ENCODE assay signal across 17 cellular contexts in the genomic region with DNA sequence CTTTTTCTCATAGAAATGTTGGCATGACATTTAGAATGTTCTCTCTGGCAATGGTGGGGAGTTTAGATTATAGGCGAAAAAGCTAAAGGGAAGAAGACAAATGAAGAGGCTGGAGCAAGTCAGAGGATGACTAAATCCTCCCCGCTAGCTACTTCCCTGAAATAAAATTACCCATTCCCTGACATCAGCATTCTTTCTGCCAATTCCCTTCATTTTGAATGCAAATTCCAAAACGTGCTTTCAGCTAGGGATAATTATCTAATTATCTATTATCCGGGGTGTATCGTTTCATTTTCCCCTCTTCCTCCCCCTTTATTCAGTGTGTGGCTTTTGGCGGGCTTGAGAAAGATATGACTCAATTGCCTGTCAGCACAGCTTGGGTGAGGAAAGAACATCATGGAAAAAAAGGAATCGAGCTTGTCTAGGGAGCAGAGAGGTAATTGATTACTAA.
DNase-seq lines count a peak whose midpoint lies in the region; ATAC-seq and TF ChIP-seq lines count a peak whose summit lies in the region.
"Had no signal": no experiment of that assay in that cellular context is flagged by ENCODE, and none has a peak within 500 bp of the region (broad histone marks: within the 10 kb centered on the region; RNA-seq: fewer than 3 reads in every experiment).

No MANE protein-coding gene starts in this region.

- dilution Hi-C loops in mammary epithelial cell (cut with HindIII; ENCODE audit: low sequenced_read_pairs): no loop called here

- H3K27ac Mint-ChIP-seq in effector memory CD8-positive, alpha-beta T cell: no peak overlapping the region
- no peak overlapping the region for H3K27ac Mint-ChIP-seq in activated naive CD8-positive, alpha-beta T cell treated with anti-CD3 and anti-CD28 coated beads, Interleukin-2, amount 50 U/mL, for 24 hours
- H3K27ac Mint-ChIP-seq: activated CD4-positive, alpha-beta T cell treated with anti-CD3 and anti-CD28 coated beads, Interleukin-2, amount 10 ng/mL, durations not matched to agents 7 days and 5 days; memory B cell had no signal

- H4K8ac ChIP-seq in mesenchymal stem cell (ENCODE audit: low read length): no peak overlapping the region

- H3K27ac ChIP-seq in mammary epithelial cell (ENCODE audit: insufficient read depth, low read depth, low read length): peak overlapping the region; percentile 45
- peak overlapping the region; percentile 86 for H3K27ac ChIP-seq in mesenchymal stem cell (ENCODE audit: low read length, poor library complexity, severe bottlenecking)
- H3K27ac ChIP-seq: heart left ventricle, psoas muscle, stomach had no signal

- H3K4me2 ChIP-seq in mammary epithelial cell (ENCODE audit: insufficient read depth, low read depth, low read length): peak overlapping the region; percentile 73
- peak overlapping the region; percentile 42 for H3K4me2 ChIP-seq in mesenchymal stem cell (ENCODE audit: low read length, poor library complexity, severe bottlenecking)

- H3K9me3 Mint-ChIP-seq in effector memory CD8-positive, alpha-beta T cell: peaks cover 0 to 6% of the 10 kb centered on the region in 2 donors
- H3K9me3 Mint-ChIP-seq in activated naive CD8-positive, alpha-beta T cell treated with anti-CD3 and anti-CD28 coated beads, Interleukin-2, amount 50 U/mL, for 24 hours: peaks cover 13% of the 10 kb centered on the region
- H3K9me3 Mint-ChIP-seq: activated CD4-positive, alpha-beta T cell treated with anti-CD3 and anti-CD28 coated beads, Interleukin-2, amount 10 ng/mL, durations not matched to agents 7 days and 5 days had no signal

- no peaks in the 10 kb centered on the region for H3K79me1 ChIP-seq in mesenchymal stem cell (replicated peaks; ENCODE audit: low read length, poor library complexity, severe bottlenecking)

- H2AFZ ChIP-seq in mammary epithelial cell (ENCODE audit: low read depth, low read length) (peak overlapping the region; percentile 77), mesenchymal stem cell (ENCODE audit: low read depth, low read length) (no peak overlapping the region)

- peak overlapping the region; percentile 54 for H2BK5ac ChIP-seq in mesenchymal stem cell (ENCODE audit: low read depth, low read length, poor library complexity, severe bottlenecking)

- H3K14ac ChIP-seq in mesenchymal stem cell (ENCODE audit: low read length in 2 of 2): no peak overlapping the region

- H3K18ac ChIP-seq in mesenchymal stem cell (ENCODE audit: low read depth in 1 of 2, low read length in 2 of 2): peak overlapping the region; percentile 72 to 76

- no peaks in the 10 kb centered on the region for H3K36me3 ChIP-seq in mammary epithelial cell (ENCODE audit: insufficient read depth, low read length)
- H3K36me3 ChIP-seq in mesenchymal stem cell (ENCODE audit: control insufficient read depth in 1 of 2, insufficient read depth in 2 of 2, low read depth in 1 of 2, low read length in 2 of 2): no peaks in the 10 kb centered on the region
- H3K36me3 ChIP-seq: heart left ventricle, stomach had no signal

- no peaks in the 10 kb centered on the region for H3K36me3 Mint-ChIP-seq in effector memory CD8-positive, alpha-beta T cell (ENCODE audit: insufficient read depth)
- no peaks in the 10 kb centered on the region for H3K36me3 Mint-ChIP-seq in activated naive CD8-positive, alpha-beta T cell treated with anti-CD3 and anti-CD28 coated beads, Interleukin-2, amount 50 U/mL, for 24 hours (ENCODE audit: low read depth)
- H3K36me3 Mint-ChIP-seq: memory B cell had no signal

- H2BK120ac ChIP-seq in mesenchymal stem cell (ENCODE audit: low read depth, low read length): peak overlapping the region; percentile 80

- CTCF ChIA-PET in mammary epithelial cell (lab: Charles Lee; ENCODE audit: low non-redundant PET): no interaction called here

- H3K23ac ChIP-seq in mesenchymal stem cell (ENCODE audit: low read length in 2 of 2): no peak overlapping the region

- H2BK15ac ChIP-seq in mesenchymal stem cell (ENCODE audit: low read depth, poor library complexity, severe bottlenecking): no peak overlapping the region

- intact Hi-C loops in mammary epithelial cell (cut with micrococcal nuclease): loop anchor here (2.0 kb wide), 1 partner anchor 21 kb away; no protein-coding TSS in a partner anchor
- intact Hi-C loops in head of caudate nucleus (cut with DNase I): no loop called here
- intact Hi-C loops in left colon (cut with DNase I, micrococcal nuclease): no loop called here

- H4K20me1 ChIP-seq in mammary epithelial cell (ENCODE audit: insufficient read depth, low read length): no peaks in the 10 kb centered on the region

- H2BK12ac ChIP-seq in mesenchymal stem cell (ENCODE audit: low read length in 2 of 2): peak overlapping the region; percentile 67 to 91

- H3K4me3 ChIP-seq in mammary epithelial cell (replicated peaks in 1 of 3; ENCODE audit: insufficient read depth in 1 of 3, low read depth in 2 of 3, low read length in 3 of 3) (peak overlapping the region in 1 of 3 experiments; percentile 3), mesenchymal stem cell (ENCODE audit: insufficient read depth in 1 of 2, low read depth in 1 of 2, low read length in 2 of 2) (peak overlapping the region in 1 of 2 experiments; percentile 45)
- H3K4me3 ChIP-seq: heart left ventricle, psoas muscle, stomach had no signal

- H3K27me3 Mint-ChIP-seq in effector memory CD8-positive, alpha-beta T cell: no peaks in the 10 kb centered on the region
- H3K27me3 Mint-ChIP-seq in activated naive CD8-positive, alpha-beta T cell treated with anti-CD3 and anti-CD28 coated beads, Interleukin-2, amount 50 U/mL, for 24 hours: no peaks in the 10 kb centered on the region
- H3K27me3 Mint-ChIP-seq: activated CD4-positive, alpha-beta T cell treated with anti-CD3 and anti-CD28 coated beads, Interleukin-2, amount 10 ng/mL, durations not matched to agents 7 days and 5 days; memory B cell had no signal

- no peak overlapping the region for H4K91ac ChIP-seq in mesenchymal stem cell (ENCODE audit: low read length)

- in situ Hi-C loops in mammary epithelial cell (cut with MboI; ENCODE audit: low sequenced_read_pairs in 2 of 2): no loop called here

- no peaks in the 10 kb centered on the region for H3K79me2 ChIP-seq in mammary epithelial cell (ENCODE audit: insufficient read depth, low read length)

- H3K4me3 Mint-ChIP-seq in effector memory CD8-positive, alpha-beta T cell: no peak overlapping the region
- no peak overlapping the region for H3K4me3 Mint-ChIP-seq in activated naive CD8-positive, alpha-beta T cell treated with anti-CD3 and anti-CD28 coated beads, Interleukin-2, amount 50 U/mL, for 24 hours
- H3K4me3 Mint-ChIP-seq: activated CD4-positive, alpha-beta T cell treated with anti-CD3 and anti-CD28 coated beads, Interleukin-2, amount 10 ng/mL, durations not matched to agents 7 days and 5 days; memory B cell had no signal

- peak; percentile 96 for DNase-seq in EH (ENCODE audit: low read depth)
- peak; percentile 38 for DNase-seq in NCI-H1048 (lab: John Stamatoyannopoulos, UW)
- peak; percentile 81 for DNase-seq in mammary epithelial cell
- DNase-seq in mesenchymal stem cell: peak; percentile 73
- no peak for DNase-seq in effector memory CD8-positive, alpha-beta T cell
- DNase-seq in activated naive CD8-positive, alpha-beta T cell treated with anti-CD3 and anti-CD28 coated beads, Interleukin-2, amount 50 U/mL, for 24 hours: no peak
- no peak for DNase-seq in head of caudate nucleus
- DNase-seq in left colon: no peak
- DNase-seq: activated CD4-positive, alpha-beta T cell treated with anti-CD3 and anti-CD28 coated beads, Interleukin-2, amount 10 ng/mL, durations not matched to agents 7 days and 5 days; activated gamma-delta T cell treated with Interleukin-2 at 50 U/mL for 16 hours; Caco-2; heart left ventricle; MV-4-11; NCI-H510A; psoas muscle; stomach had no signal

- H3K4me1 ChIP-seq in mammary epithelial cell (ENCODE audit: insufficient read depth, low read length) (peaks cover 24% of the 10 kb centered on the region), mesenchymal stem cell (ENCODE audit: control insufficient read depth, insufficient read depth, low read depth, low read length) (peaks cover 3% of the 10 kb centered on the region)
- H3K4me1 ChIP-seq: Caco-2, heart left ventricle, psoas muscle, stomach had no signal

- no peaks in the 10 kb centered on the region for H3K4me1 Mint-ChIP-seq in effector memory CD8-positive, alpha-beta T cell (ENCODE audit: low read depth in 2 of 2)
- H3K4me1 Mint-ChIP-seq in activated naive CD8-positive, alpha-beta T cell treated with anti-CD3 and anti-CD28 coated beads, Interleukin-2, amount 50 U/mL, for 24 hours: no peaks in the 10 kb centered on the region
- H3K4me1 Mint-ChIP-seq: activated CD4-positive, alpha-beta T cell treated with anti-CD3 and anti-CD28 coated beads, Interleukin-2, amount 10 ng/mL, durations not matched to agents 7 days and 5 days; memory B cell had no signal

- WGBS in mammary epithelial cell (ENCODE audit: low coverage, missing lambda C conversion rate): 8% methylated on average over 7 of the region's 7 CpGs
- 0% methylated on average over 3 of the region's 7 CpGs for WGBS in mesenchymal stem cell

- TF ChIP-seq CTCF in mammary epithelial cell (conservative IDR thresholded peaks at IDR 0.05 in 1 of 2, IDR thresholded peaks at IDR 0.05 in 1 of 2; ENCODE audit: extremely low read depth in 1 of 2, insufficient read depth in 1 of 2, low read depth in 1 of 2, low read length in 2 of 2): no peak

- peak overlapping the region; percentile 26 for H3K9ac ChIP-seq in mammary epithelial cell (ENCODE audit: insufficient read depth, low read length)
- H3K9ac ChIP-seq in mesenchymal stem cell (ENCODE audit: low read length): peak overlapping the region; percentile 76

- H3K9me3 ChIP-seq in mammary epithelial cell (replicated peaks; ENCODE audit: insufficient read depth, low read length) (no peaks in the 10 kb centered on the region), mesenchymal stem cell (ENCODE audit: control insufficient read depth, low read length) (no peaks in the 10 kb centered on the region)
- H3K9me3 ChIP-seq: Caco-2, psoas muscle had no signal

- H3K4ac ChIP-seq in mesenchymal stem cell (ENCODE audit: low read depth in 1 of 2, low read length in 2 of 2): peak overlapping the region; percentile 60 to 81

- no TSS peak for BruUV-seq in mammary epithelial cell (replicated peaks; lab: Mats Ljungman, UMichigan)

- no peaks in the 10 kb centered on the region for H3K27me3 ChIP-seq in mammary epithelial cell (ENCODE audit: insufficient read depth, low read length)
- H3K27me3 ChIP-seq in mesenchymal stem cell (ENCODE audit: control insufficient read depth in 1 of 2, insufficient read depth in 1 of 2, low read length in 2 of 2): no peaks in the 10 kb centered on the region
- H3K27me3 ChIP-seq: heart left ventricle, stomach had no signal

- no peak for ATAC-seq in effector memory CD8-positive, alpha-beta T cell (replicated peaks)
- no peak for ATAC-seq in activated naive CD8-positive, alpha-beta T cell treated with anti-CD3 and anti-CD28 coated beads, Interleukin-2, amount 50 U/mL, for 24 hours
- ATAC-seq in left colon: no peak
- ATAC-seq: heart left ventricle, psoas muscle had no signal

- no peak overlapping the region for H2AK5ac ChIP-seq in mesenchymal stem cell (ENCODE audit: low read length, severe bottlenecking)

Comparison
In these comparisons a context has a peak if more than half of its experiments do, and no peak if none do; other contexts are left out.
1. DNase-seq: peak in EH (single experiment), NCI-H1048 (single experiment), mammary epithelial cell (single experiment) and mesenchymal stem cell (single experiment); none in effector memory CD8-positive, alpha-beta T cell (0 of 3), activated naive CD8-positive, alpha-beta T cell treated with anti-CD3 and anti-CD28 coated beads, Interleukin-2, amount 50 U/mL, for 24 hours (single experiment), head of caudate nucleus (0 of 42) and left colon (0 of 2).